Comparison of ENCODE assay signal across 25 cellular contexts in the genomic region with DNA sequence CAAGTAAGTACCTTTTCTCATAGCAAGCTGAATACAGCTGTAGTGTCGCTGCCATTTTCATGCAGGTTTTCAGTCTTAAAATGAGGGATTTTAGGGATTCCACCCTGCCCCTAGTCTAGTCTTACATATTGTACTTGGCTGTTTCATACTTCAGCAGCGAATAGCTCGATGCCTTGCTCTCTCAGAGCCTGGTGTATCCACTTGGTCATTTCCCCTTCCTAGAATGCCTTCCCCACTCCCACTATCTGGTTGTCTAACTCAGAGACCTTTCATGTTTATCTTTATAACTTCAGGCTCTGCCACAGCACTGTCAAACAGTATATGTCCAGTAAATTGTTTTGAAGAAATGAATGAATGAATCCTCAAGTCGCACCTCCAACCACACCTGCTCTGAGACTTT. TPM values are rescaled to one million over a fixed set of nuclear protein-coding genes. Genes with fewer than 3 reads are reported as not detected.
"Had no signal": no experiment of that assay in that cellular context is flagged by ENCODE, and none has a peak within 500 bp of the region (broad histone marks: within the 10 kb centered on the region; RNA-seq: fewer than 3 reads in every experiment).

No MANE protein-coding gene starts in this region.

- H3K27ac Mint-ChIP-seq: memory B cell; naive thymus-derived CD4-positive, alpha-beta T cell; natural killer cell treated with Interleukin-12 subunit alpha and Interleukin-12 subunit beta and Interleukin-15 and Interleukin-18, amount 100 ng/mL, for 72 hours; stimulated activated effector memory CD8-positive, alpha-beta T cell treated with anti-CD3 and anti-CD28 coated beads, Interleukin-12 subunit alpha, Interleukin-12 subunit beta, amount 100 ng/mL, for 72 hours; stimulated activated naive CD8-positive, alpha-beta T cell treated with anti-CD3 and anti-CD28 coated beads, Interleukin-15, Interleukin-2, amounts not matched to agents 100 ng/mL and 50 ng/mL, for 24 hours had no signal

- H3K9me3 Mint-ChIP-seq: memory B cell; natural killer cell treated with Interleukin-12 subunit alpha and Interleukin-12 subunit beta and Interleukin-15 and Interleukin-18, amount 100 ng/mL, for 72 hours; neural crest cell; stimulated activated effector memory CD8-positive, alpha-beta T cell treated with anti-CD3 and anti-CD28 coated beads, Interleukin-12 subunit alpha, Interleukin-12 subunit beta, amount 100 ng/mL, for 72 hours; stimulated activated naive CD8-positive, alpha-beta T cell treated with anti-CD3 and anti-CD28 coated beads, Interleukin-15, Interleukin-2, amounts not matched to agents 100 ng/mL and 50 ng/mL, for 24 hours had no signal

- H3K36me3 Mint-ChIP-seq: memory B cell; naive thymus-derived CD4-positive, alpha-beta T cell; natural killer cell treated with Interleukin-12 subunit alpha and Interleukin-12 subunit beta and Interleukin-15 and Interleukin-18, amount 100 ng/mL, for 72 hours; stimulated activated effector memory CD8-positive, alpha-beta T cell treated with anti-CD3 and anti-CD28 coated beads, Interleukin-12 subunit alpha, Interleukin-12 subunit beta, amount 100 ng/mL, for 72 hours had no signal

- H3K36me3 ChIP-seq: left ventricle myocardium inferior, pancreas, spleen, suprapubic skin, thoracic aorta, tibial artery, upper lobe of right lung had no signal

- H3K4me1 ChIP-seq: left ventricle myocardium inferior, pancreas, psoas muscle, spleen, suprapubic skin, tibial artery, upper lobe of right lung had no signal

- H3K4me3 ChIP-seq: hepatocyte, left ventricle myocardium inferior, lung, mucosa of descending colon, pancreas, psoas muscle, skin epidermis, spleen, suprapubic skin, thoracic aorta, tibial artery, upper lobe of right lung had no signal

- H3K9me3 ChIP-seq: left ventricle myocardium inferior, mucosa of descending colon, pancreas, psoas muscle, suprapubic skin, thoracic aorta, tibial artery, upper lobe of right lung had no signal

- H3K4me3 Mint-ChIP-seq: memory B cell; naive thymus-derived CD4-positive, alpha-beta T cell; natural killer cell treated with Interleukin-12 subunit alpha and Interleukin-12 subunit beta and Interleukin-15 and Interleukin-18, amount 100 ng/mL, for 72 hours; neural crest cell; stimulated activated effector memory CD8-positive, alpha-beta T cell treated with anti-CD3 and anti-CD28 coated beads, Interleukin-12 subunit alpha, Interleukin-12 subunit beta, amount 100 ng/mL, for 72 hours; stimulated activated naive CD8-positive, alpha-beta T cell treated with anti-CD3 and anti-CD28 coated beads, Interleukin-15, Interleukin-2, amounts not matched to agents 100 ng/mL and 50 ng/mL, for 24 hours had no signal

- H3K27me3 ChIP-seq: hepatocyte, pancreas, spleen, suprapubic skin, tibial artery, upper lobe of right lung had no signal

- H3K27me3 Mint-ChIP-seq: stimulated activated naive CD8-positive, alpha-beta T cell treated with anti-CD3 and anti-CD28 coated beads, Interleukin-15, Interleukin-2, amounts not matched to agents 100 ng/mL and 50 ng/mL, for 24 hours had no signal

- DNase-seq: islet precursor cell; left ventricle myocardium inferior; midbrain; mucosa of descending colon; naive thymus-derived CD4-positive, alpha-beta T cell; nucleus accumbens; pancreas; psoas muscle; spleen; stimulated activated CD4-positive, alpha-beta T cell treated with anti-CD3 and anti-CD28 coated beads, Interleukin-4, amount 100 ng/mL, for 24 hours; stimulated activated naive CD4-positive, alpha-beta T cell; tibial artery; trophoblast cell; upper lobe of right lung had no signal

- H3K4me1 Mint-ChIP-seq: memory B cell; stimulated activated effector memory CD8-positive, alpha-beta T cell treated with anti-CD3 and anti-CD28 coated beads, Interleukin-12 subunit alpha, Interleukin-12 subunit beta, amount 100 ng/mL, for 72 hours had no signal

RNA-seq across cellular contexts. Expression of a gene that starts 21.1 kb away (rescaled TPM):
- total RNA-seq: myocyte had no signal
